ENCODE assay signal across 8 cellular contexts in the genomic region with DNA sequence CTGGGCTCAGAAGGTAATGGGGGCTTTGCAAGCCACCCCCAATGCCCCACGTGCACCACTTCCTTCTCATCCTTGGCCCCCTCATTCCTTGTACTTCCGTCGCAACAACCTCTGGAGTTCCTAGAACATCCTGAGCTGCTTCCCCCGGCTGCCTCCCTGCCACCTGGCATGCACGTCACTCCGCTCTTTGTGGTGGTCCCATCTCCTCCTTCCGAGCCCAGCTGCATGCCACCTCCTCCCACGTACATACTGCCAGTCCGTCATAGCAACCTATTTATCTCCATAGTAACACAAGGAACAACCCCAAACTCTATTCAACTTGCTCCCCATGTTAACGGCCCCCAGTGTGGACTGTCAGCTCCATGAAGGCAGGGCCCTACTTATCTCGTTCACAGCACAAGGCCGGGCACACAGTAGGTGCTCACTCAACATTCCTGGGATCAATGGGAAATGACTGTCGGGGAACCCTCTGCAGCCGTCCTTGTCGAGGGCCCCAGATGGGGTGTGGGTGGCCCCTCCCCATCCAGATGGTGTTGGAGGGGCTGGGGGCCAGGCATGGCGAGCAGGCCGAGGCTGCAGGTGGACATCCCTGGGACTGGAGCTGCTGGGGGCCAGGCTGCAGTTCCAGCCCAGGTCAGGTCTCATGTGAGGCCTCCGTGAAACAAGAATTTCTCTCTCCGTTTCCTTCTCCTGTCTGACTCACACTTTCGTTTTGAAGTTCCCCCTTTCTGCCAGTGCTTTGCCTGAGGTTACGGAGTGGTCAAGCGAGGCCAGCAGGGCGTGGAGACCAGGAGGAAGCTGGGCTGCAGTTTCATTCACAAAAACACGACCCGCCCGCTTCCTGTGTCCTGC. TPM values are rescaled to one million over a fixed set of nuclear protein-coding genes. Genes with fewer than 3 reads are reported as not detected.
A peak's percentile ranks its signal among the peaks of the same experiment; 100 is the strongest.
DNase-seq lines count a peak whose midpoint lies in the region; TF ChIP-seq lines count a peak whose summit lies in the region.

No MANE protein-coding gene starts in this region.

- peak overlapping the region; percentile 78 for H3K27ac Mint-ChIP-seq in activated CD4-positive, alpha-beta memory T cell treated with anti-CD3 and anti-CD28 coated beads, Interleukin-2, amount 10 ng/mL, durations not matched to agents 7 days and 5 days

- no peak overlapping the region for H4K8ac ChIP-seq in neuronal stem cell (ENCODE audit: low read depth, low read length)

- no peak overlapping the region for H2BK120ac ChIP-seq in neuronal stem cell (ENCODE audit: low read depth, low read length)

- H3K36me3 ChIP-seq in neuronal stem cell (replicated peaks in 1 of 2; ENCODE audit: control insufficient read depth in 2 of 2, insufficient read depth in 2 of 2, low read length in 2 of 2), result no peaks in the 10 kb centered on the region

- peaks cover 79% of the 10 kb centered on the region for H3K4me1 Mint-ChIP-seq in activated CD4-positive, alpha-beta memory T cell treated with anti-CD3 and anti-CD28 coated beads, Interleukin-2, amount 10 ng/mL, durations not matched to agents 7 days and 5 days

- H3K27me3 Mint-ChIP-seq in activated CD4-positive, alpha-beta memory T cell treated with anti-CD3 and anti-CD28 coated beads, Interleukin-2, amount 10 ng/mL, durations not matched to agents 7 days and 5 days, result no peaks in the 10 kb centered on the region

- H2AK5ac ChIP-seq in neuronal stem cell (ENCODE audit: low read depth, low read length), result peak overlapping the region; percentile 54

- POLR2A ChIA-PET in activated CD4-positive, alpha-beta memory T cell treated with anti-CD3 and anti-CD28 coated beads, Interleukin-2, amount 10 ng/mL, durations not matched to agents 7 days and 5 days (lab: Charles Lee), result interaction anchor here (1.0 to 4.0 kb wide), 6 partner anchors 9 to 377 kb away, joined by 3 to 40 read pairs (median 4); partner anchors contain the start of genes LTO1 and TPCN2

- H3K9me3 Mint-ChIP-seq in activated CD4-positive, alpha-beta memory T cell treated with anti-CD3 and anti-CD28 coated beads, Interleukin-2, amount 10 ng/mL, durations not matched to agents 7 days and 5 days, result no peaks in the 10 kb centered on the region

- no peak overlapping the region for H2BK5ac ChIP-seq in neuronal stem cell (ENCODE audit: low read length)

- peaks cover 0 to 2% (median 0%) of the 10 kb centered on the region in 3 experiments for H3K27me3 ChIP-seq in neuronal stem cell (ENCODE audit: control insufficient read depth in 3 of 3, insufficient read depth in 3 of 3, low read depth in 1 of 3, low read length in 3 of 3)

- peaks cover 10 to 14% of the 10 kb centered on the region in 2 donors for H3K4me1 ChIP-seq in neuronal stem cell (ENCODE audit: control insufficient read depth in 2 of 2, insufficient read depth in 1 of 2, low read depth in 1 of 2, low read length in 2 of 2)

- peak overlapping the region; percentile 43 for H3K27ac ChIP-seq in neuronal stem cell (replicated peaks; ENCODE audit: low read length)

- no peak overlapping the region for H3K14ac ChIP-seq in neuronal stem cell (ENCODE audit: low read length)

- no peak overlapping the region for H3K4me3 ChIP-seq in neuronal stem cell (ENCODE audit: low read length in 2 of 2)

- no peak for TF ChIP-seq CTCF in GM10266 (IDR thresholded peaks at IDR 0.05; ENCODE audit: control insufficient read depth, insufficient read depth, low read depth, missing control alignments)

- H2BK15ac ChIP-seq in neuronal stem cell (ENCODE audit: low read length), result peak overlapping the region; percentile 18

- no peaks in the 10 kb centered on the region for H3K9me3 ChIP-seq in neuronal stem cell (replicated peaks in 1 of 2; ENCODE audit: control insufficient read depth in 2 of 2, insufficient read depth in 1 of 2, low read depth in 1 of 2, low read length in 2 of 2)

- no CpG with 5 or more reads among the region's 26 CpGs for whole genome bisulfite sequencing in neuronal stem cell (ENCODE audit: extremely low coverage in 2 of 2, insufficient read length in 2 of 2, insufficient replicate concordance in 1 of 2), 2 donors

- no peak overlapping the region for H4K91ac ChIP-seq in neuronal stem cell (ENCODE audit: low read depth, low read length, poor library complexity)

- peak overlapping the region; percentile 58 for H2BK12ac ChIP-seq in neuronal stem cell (ENCODE audit: low read length)

- H3K18ac ChIP-seq in neuronal stem cell (ENCODE audit: low read length), result peak overlapping the region; percentile 54

- H3K23ac ChIP-seq in neuronal stem cell (ENCODE audit: low read depth, low read length, poor library complexity), result no peak overlapping the region

- H3K79me1 ChIP-seq in neuronal stem cell (ENCODE audit: low read depth, low read length), result no peaks in the 10 kb centered on the region

- H3K4me3 Mint-ChIP-seq in activated CD4-positive, alpha-beta memory T cell treated with anti-CD3 and anti-CD28 coated beads, Interleukin-2, amount 10 ng/mL, durations not matched to agents 7 days and 5 days, result peak overlapping the region; percentile 65

- no peak overlapping the region for H3K9ac ChIP-seq in neuronal stem cell (ENCODE audit: low read depth, low read length, poor library complexity)

- no peak overlapping the region for H3K4ac ChIP-seq in neuronal stem cell (ENCODE audit: low read length)

- no peaks in the 10 kb centered on the region for H3K36me3 Mint-ChIP-seq in activated CD4-positive, alpha-beta memory T cell treated with anti-CD3 and anti-CD28 coated beads, Interleukin-2, amount 10 ng/mL, durations not matched to agents 7 days and 5 days (ENCODE audit: low read depth)

- H2AFZ ChIP-seq in neuronal stem cell (ENCODE audit: low read length), result peak overlapping the region; percentile 78

- CTCF ChIA-PET in activated CD4-positive, alpha-beta memory T cell treated with anti-CD3 and anti-CD28 coated beads, Interleukin-2, amount 10 ng/mL, durations not matched to agents 7 days and 5 days (lab: Charles Lee), result interaction anchor here (0.8 to 1.5 kb wide), 4 partner anchors 13 to 373 kb away, joined by 3 to 6 read pairs (median 4); no protein-coding TSS in a partner anchor

- no peak overlapping the region for H3K4me2 ChIP-seq in neuronal stem cell (ENCODE audit: insufficient read depth, low read length, poor library complexity, severe bottlenecking)

- DNase-seq in GM10266 (ENCODE audit: extremely low spot score) (peak; percentile 77), GOT3 (lab: John Stamatoyannopoulos, UW) (peak; percentile 33), Kasumi-1 (lab: John Stamatoyannopoulos, UW) (peak; percentile 89 to 98), fibroblast of peridontal ligament (ENCODE audit: extremely low read depth) (peak; percentile 79), neuronal stem cell (ENCODE audit: low spot score) (no peak), NCI-H146 treated with DMSO at 0.1 percent for 48 hours (lab: John Stamatoyannopoulos, UW; ENCODE audit: unreplicated experiment) (no peak), NCI-H446 treated with DMSO at 0.1 percent for 48 hours (lab: John Stamatoyannopoulos, UW) (no peak)
- DNase-seq in activated CD4-positive, alpha-beta memory T cell treated with anti-CD3 and anti-CD28 coated beads, Interleukin-2, amount 10 ng/mL, durations not matched to agents 7 days and 5 days, result peak; percentile 45

RNA-seq across cellular contexts. Expression of gene MYEOV, which starts 4.2 kb away (rescaled TPM):
- not detected for total RNA-seq in activated CD4-positive, alpha-beta memory T cell treated with anti-CD3 and anti-CD28 coated beads, Interleukin-2, amount 10 ng/mL, durations not matched to agents 7 days and 5 days
- 0.08 TPM for polyA plus RNA-seq in neuronal stem cell (2013, experiment 1 of 2)
- polyA plus RNA-seq in neuronal stem cell (2013, experiment 2 of 2), result 0.26 TPM

Comparison
In these comparisons a context has a peak if more than half of its experiments do, and no peak if none do; other contexts are left out.
1. DNase-seq: peak in GM10266 (single experiment), GOT3 (single experiment), Kasumi-1 (2 of 2), activated CD4-positive, alpha-beta memory T cell treated with anti-CD3 and anti-CD28 coated beads, Interleukin-2, amount 10 ng/mL, durations not matched to agents 7 days and 5 days (single experiment) and fibroblast of peridontal ligament (single experiment); none in neuronal stem cell (single experiment), NCI-H146 treated with DMSO at 0.1 percent for 48 hours (single experiment) and NCI-H446 treated with DMSO at 0.1 percent for 48 hours (single experiment).